18 cellular contexts compared by ENCODE assay signal in genomic region chr13:41361501-41361900, GRCh38.
"Had no signal": no experiment of that assay in that cellular context is flagged by ENCODE, and none has a peak within 500 bp of the region (broad histone marks: within the 10 kb centered on the region; RNA-seq: fewer than 3 reads in every experiment).

No MANE protein-coding gene starts in this region.

- H3K9me3 Mint-ChIP-seq: brain; immature natural killer cell; stimulated activated naive CD8-positive, alpha-beta T cell treated with anti-CD3 and anti-CD28 coated beads, Interleukin-15, Interleukin-2, amounts not matched to agents 100 ng/mL and 50 ng/mL, for 24 hours; T-helper 2 cell treated with Interferon-gamma antibody and Interleukin-4, amounts not matched to agents 5 μg/mL and 100 μg/mL, for 36 hours had no signal

- H3K27me3 Mint-ChIP-seq: brain; stimulated activated naive CD8-positive, alpha-beta T cell treated with anti-CD3 and anti-CD28 coated beads, Interleukin-15, Interleukin-2, amounts not matched to agents 100 ng/mL and 50 ng/mL, for 24 hours had no signal

- H3K4me1 Mint-ChIP-seq: brain had no signal

- H3K4me3 Mint-ChIP-seq: activated CD8-positive, alpha-beta T cell treated with anti-CD3 and anti-CD28 coated beads, Interleukin-2, amount 10 ng/mL, durations not matched to agents 7 days and 5 days; brain; immature natural killer cell; stimulated activated naive CD8-positive, alpha-beta T cell treated with anti-CD3 and anti-CD28 coated beads, Interleukin-15, Interleukin-2, amounts not matched to agents 100 ng/mL and 50 ng/mL, for 24 hours; T-helper 2 cell treated with Interferon-gamma antibody and Interleukin-4, amounts not matched to agents 5 μg/mL and 100 μg/mL, for 36 hours had no signal

- DNase-seq: activated CD8-positive, alpha-beta memory T cell treated with anti-CD3 and anti-CD28 coated beads, Interleukin-2, amount 50 U/mL, for 48 hours; activated CD8-positive, alpha-beta T cell treated with anti-CD3 and anti-CD28 coated beads, Interleukin-2, amount 10 ng/mL, durations not matched to agents 7 days and 5 days; activated naive CD4-positive, alpha-beta T cell treated with Interleukin-2 at 50 U/mL for 16 hours; amniotic stem cell; cerebellar nuclear complex; foreskin fibroblast; immature natural killer cell; left cardiac atrium; lower lobe of right lung; midbrain; stimulated activated CD4-positive, alpha-beta T cell treated with anti-CD3 and anti-CD28 coated beads, Interleukin-15, amount 100 ng/mL, for 24 hours; stimulated activated CD4-positive, alpha-beta T cell treated with anti-CD3 and anti-CD28 coated beads, Interleukin-4, amount 100 ng/mL, for 24 hours; upper lobe of right lung had no signal

- H3K9me3 ChIP-seq: lower lobe of right lung, upper lobe of right lung had no signal

- H3K9ac ChIP-seq: parathyroid adenoma had no signal

- ATAC-seq: activated CD8-positive, alpha-beta T cell treated with anti-CD3 and anti-CD28 coated beads, Interleukin-2, amount 10 ng/mL, durations not matched to agents 7 days and 5 days; esophagus mucosa; left cardiac atrium; lower lobe of right lung; upper lobe of right lung had no signal

- H3K4me1 ChIP-seq: upper lobe of right lung had no signal

- H2AFZ ChIP-seq: parathyroid adenoma had no signal

- H3K79me2 ChIP-seq: parathyroid adenoma had no signal

- H3K27me3 ChIP-seq: upper lobe of right lung had no signal

- H3K4me3 ChIP-seq: lower lobe of right lung, upper lobe of right lung had no signal

- H3K27ac ChIP-seq: lower lobe of right lung, parathyroid adenoma, upper lobe of right lung had no signal

- H3K27ac Mint-ChIP-seq: activated CD8-positive, alpha-beta T cell treated with anti-CD3 and anti-CD28 coated beads, Interleukin-2, amount 10 ng/mL, durations not matched to agents 7 days and 5 days; stimulated activated naive CD8-positive, alpha-beta T cell treated with anti-CD3 and anti-CD28 coated beads, Interleukin-15, Interleukin-2, amounts not matched to agents 100 ng/mL and 50 ng/mL, for 24 hours; T-helper 2 cell treated with Interferon-gamma antibody and Interleukin-4, amounts not matched to agents 5 μg/mL and 100 μg/mL, for 36 hours had no signal
